Comparison of ENCODE assay signal across 36 cellular contexts in the genomic region with DNA sequence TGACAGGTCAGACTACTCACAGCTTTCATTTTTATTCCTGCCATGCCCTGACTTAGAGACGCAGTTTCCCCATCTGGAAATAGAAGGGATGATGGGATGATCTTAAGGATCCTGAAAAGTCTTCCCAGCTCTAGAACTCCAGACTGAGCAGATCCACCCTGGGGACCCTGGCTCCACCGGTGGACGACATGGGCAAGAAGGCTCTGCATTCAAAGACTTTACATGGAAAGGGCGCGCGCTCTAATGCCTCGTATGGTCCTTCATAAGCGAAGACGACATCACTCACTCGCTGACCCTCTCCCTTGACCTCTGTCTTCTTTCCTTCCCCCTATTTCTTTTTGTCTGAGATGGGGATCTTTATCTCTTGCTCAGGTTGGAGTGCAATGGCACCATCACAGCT. TPM values are rescaled to one million over a fixed set of nuclear protein-coding genes. Genes with fewer than 3 reads are reported as not detected.
"Had no signal": no experiment of that assay in that cellular context is flagged by ENCODE, and none has a peak within 500 bp of the region (broad histone marks: within the 10 kb centered on the region; RNA-seq: fewer than 3 reads in every experiment).

No MANE protein-coding gene starts in this region.

- H3K27me3 ChIP-seq: adrenal gland, body of pancreas, brain microvascular endothelial cell had no signal

- H3K9me3 ChIP-seq: adrenal gland, body of pancreas, breast epithelium had no signal

- H3K4me3 ChIP-seq: adrenal gland, body of pancreas, breast epithelium had no signal

- FAIRE-seq: astrocyte, TTC549 had no signal

- H3K27ac Mint-ChIP-seq: activated B cell treated with CpG ODN at 0.5 μM for 24 hours; activated CD4-positive, alpha-beta memory T cell treated with anti-CD3 and anti-CD28 coated beads for 36 hours; activated CD4-positive, alpha-beta T cell treated with anti-CD3 and anti-CD28 coated beads, Interleukin-2, amount 10 ng/mL, durations not matched to agents 24 days and 14 days; activated CD8-positive, alpha-beta T cell treated with anti-CD3 and anti-CD28 coated beads for 36 hours; activated naive CD4-positive, alpha-beta T cell treated with anti-CD3 and anti-CD28 coated beads for 36 hours; activated naive CD4-positive, alpha-beta T cell treated with anti-CD3 and anti-CD28 coated beads, Interleukin-2, amount 50 U/mL, for 72 hours; activated naive CD8-positive, alpha-beta T cell treated with anti-CD3 and anti-CD28 coated beads for 36 hours; activated T-cell treated with anti-CD3 and anti-CD28 coated beads, Interleukin-2, amount 50 U/mL, for 72 hours; activated T-helper 1 cell treated with anti-CD3 and anti-CD28 coated beads, Interleukin-12 subunit alpha, Interleukin-12 subunit beta, Interleukin-2, Interleukin-4 antibody, amounts not matched to agents 30 ng/mL and 10 ng/mL and 1 ng/mL, durations not matched to agents 14 hours and 24 hours and 36 hours; activated T-helper 17 cell treated with anti-CD3 and anti-CD28 coated beads, Interleukin-2, amount 50 U/mL, for 72 hours; T-helper 1 cell treated with Interleukin-12 subunit alpha and Interleukin-12 subunit beta and Interleukin-4 antibody, amounts not matched to agents 30 μg/mL and 1 μg/mL, for 36 hours; T-helper 2 cell treated with Interferon-gamma antibody and Interleukin-4, amounts not matched to agents 5 μg/mL and 100 μg/mL, for 36 hours had no signal

- H3K9me3 Mint-ChIP-seq: activated B cell treated with CpG ODN at 0.5 μM for 24 hours; activated T-cell treated with anti-CD3 and anti-CD28 coated beads, Interleukin-2, amount 50 U/mL, for 4 hours; activated T-helper 17 cell treated with anti-CD3 and anti-CD28 coated beads, Interleukin-2, amount 50 U/mL, for 72 hours had no signal

- H3K36me3 ChIP-seq: adrenal gland, brain microvascular endothelial cell, breast epithelium had no signal

- H3K27ac ChIP-seq: adrenal gland, body of pancreas, brain microvascular endothelial cell, breast epithelium, VCaP had no signal

- DNase-seq: activated B cell treated with CpG ODN at 0.5 μM for 24 hours; activated CD4-positive, alpha-beta memory T cell treated with anti-CD3 and anti-CD28 coated beads for 36 hours; activated CD4-positive, alpha-beta T cell treated with anti-CD3 and anti-CD28 coated beads for 4 hours; activated CD4-positive, alpha-beta T cell treated with anti-CD3 and anti-CD28 coated beads, Interleukin-2, amount 10 ng/mL, durations not matched to agents 24 days and 14 days; activated CD4-positive, alpha-beta T cell treated with anti-CD3 and anti-CD28 coated beads, Interleukin-2, amount 50 U/mL, for 1 hour; activated CD4-positive, alpha-beta T cell treated with anti-CD3 and anti-CD28 coated beads, Interleukin-2, amount 50 U/mL, for 4 hours; activated CD4-positive, CD25-positive, alpha-beta regulatory T cell treated with anti-CD3 and anti-CD28 coated beads, Interleukin-2, amount 50 U/mL, for 72 hours; activated CD8-positive, alpha-beta memory T cell treated with anti-CD3 and anti-CD28 coated beads, Interleukin-2, amount 50 U/mL, for 4 hours; activated CD8-positive, alpha-beta T cell treated with anti-CD3 and anti-CD28 coated beads for 36 hours; activated effector memory CD4-positive, alpha-beta T cell treated with anti-CD3 and anti-CD28 coated beads, Interleukin-2, amount 50 U/mL, for 16 hours; activated gamma-delta T cell treated with Interleukin-2 at 50 U/mL for 16 hours; activated naive CD4-positive, alpha-beta T cell; activated naive CD4-positive, alpha-beta T cell treated with anti-CD3 and anti-CD28 coated beads for 36 hours; activated naive CD4-positive, alpha-beta T cell treated with anti-CD3 and anti-CD28 coated beads, Interleukin-2, amount 50 U/mL, for 16 hours; activated naive CD8-positive, alpha-beta T cell treated with anti-CD3 and anti-CD28 coated beads for 36 hours; activated T-cell treated with anti-CD3 and anti-CD28 coated beads for 4 hours; activated T-cell treated with anti-CD3 and anti-CD28 coated beads, Interleukin-2, amount 50 U/mL, for 1 hour; activated T-cell treated with anti-CD3 and anti-CD28 coated beads, Interleukin-2, amount 50 U/mL, for 4 hours; activated T-cell treated with anti-CD3 and anti-CD28 coated beads, Interleukin-2, amount 50 U/mL, for 72 hours; adrenal gland; amniotic stem cell; aorta; body of pancreas; brain microvascular endothelial cell; central memory CD4-positive, alpha-beta T cell; T-helper 2 cell; T-helper 9 cell had no signal

- H3K36me3 Mint-ChIP-seq: activated CD4-positive, alpha-beta memory T cell treated with anti-CD3 and anti-CD28 coated beads for 36 hours; activated naive CD8-positive, alpha-beta T cell treated with anti-CD3 and anti-CD28 coated beads for 36 hours had no signal

- H3K4me1 ChIP-seq: adrenal gland, body of pancreas, breast epithelium had no signal

- H3K4me3 Mint-ChIP-seq: activated B cell treated with CpG ODN at 0.5 μM for 24 hours; activated CD4-positive, alpha-beta memory T cell treated with anti-CD3 and anti-CD28 coated beads for 36 hours; activated CD4-positive, alpha-beta T cell treated with anti-CD3 and anti-CD28 coated beads, Interleukin-2, amount 10 ng/mL, durations not matched to agents 24 days and 14 days; activated CD8-positive, alpha-beta T cell treated with anti-CD3 and anti-CD28 coated beads for 36 hours; activated naive CD4-positive, alpha-beta T cell treated with anti-CD3 and anti-CD28 coated beads for 36 hours; activated naive CD8-positive, alpha-beta T cell treated with anti-CD3 and anti-CD28 coated beads for 36 hours; activated T-cell treated with anti-CD3 and anti-CD28 coated beads, Interleukin-2, amount 50 U/mL, for 4 hours; activated T-cell treated with anti-CD3 and anti-CD28 coated beads, Interleukin-2, amount 50 U/mL, for 72 hours; activated T-helper 1 cell treated with anti-CD3 and anti-CD28 coated beads, Interleukin-12 subunit alpha, Interleukin-12 subunit beta, Interleukin-2, Interleukin-4 antibody, amounts not matched to agents 30 ng/mL and 10 ng/mL and 1 ng/mL, durations not matched to agents 14 hours and 24 hours and 36 hours; activated T-helper 17 cell treated with anti-CD3 and anti-CD28 coated beads, Interleukin-2, amount 50 U/mL, for 72 hours; T-helper 1 cell treated with Interleukin-12 subunit alpha and Interleukin-12 subunit beta and Interleukin-4 antibody, amounts not matched to agents 30 μg/mL and 1 μg/mL, for 36 hours; T-helper 2 cell treated with Interferon-gamma antibody and Interleukin-4, amounts not matched to agents 5 μg/mL and 100 μg/mL, for 36 hours had no signal

- H3K27me3 Mint-ChIP-seq: activated CD4-positive, alpha-beta T cell treated with anti-CD3 and anti-CD28 coated beads, Interleukin-2, amount 10 ng/mL, durations not matched to agents 24 days and 14 days had no signal

- H3K4me1 Mint-ChIP-seq: activated B cell treated with CpG ODN at 0.5 μM for 24 hours; activated CD4-positive, alpha-beta T cell treated with anti-CD3 and anti-CD28 coated beads, Interleukin-2, amount 10 ng/mL, durations not matched to agents 24 days and 14 days; activated naive CD8-positive, alpha-beta T cell treated with anti-CD3 and anti-CD28 coated beads for 36 hours; activated T-helper 17 cell treated with anti-CD3 and anti-CD28 coated beads, Interleukin-2, amount 50 U/mL, for 72 hours had no signal

- ATAC-seq: activated CD8-positive, alpha-beta T cell treated with anti-CD3 and anti-CD28 coated beads for 36 hours; activated naive CD4-positive, alpha-beta T cell treated with anti-CD3 and anti-CD28 coated beads, Interleukin-2, amount 50 U/mL, for 72 hours; activated T-cell treated with anti-CD3 and anti-CD28 coated beads, Interleukin-2, amount 50 U/mL, for 4 hours; activated T-cell treated with anti-CD3 and anti-CD28 coated beads, Interleukin-2, amount 50 U/mL, for 72 hours; activated T-helper 17 cell treated with anti-CD3 and anti-CD28 coated beads, Interleukin-2, amount 50 U/mL, for 72 hours; body of pancreas had no signal

RNA-seq across cellular contexts. Expression of a gene that starts 24.4 kb away (rescaled TPM):
- total RNA-seq: activated B cell treated with CpG ODN at 0.5 μM for 24 hours; activated CD4-positive, alpha-beta memory T cell treated with anti-CD3 and anti-CD28 coated beads for 36 hours; activated naive CD4-positive, alpha-beta T cell treated with anti-CD3 and anti-CD28 coated beads for 36 hours; activated T-helper 17 cell treated with anti-CD3 and anti-CD28 coated beads, Interleukin-2, amount 50 U/mL, for 72 hours had no signal
- polyA plus RNA-seq: aorta had no signal
